Comparison of ENCODE assay signal across 22 cellular contexts in the genomic region with DNA sequence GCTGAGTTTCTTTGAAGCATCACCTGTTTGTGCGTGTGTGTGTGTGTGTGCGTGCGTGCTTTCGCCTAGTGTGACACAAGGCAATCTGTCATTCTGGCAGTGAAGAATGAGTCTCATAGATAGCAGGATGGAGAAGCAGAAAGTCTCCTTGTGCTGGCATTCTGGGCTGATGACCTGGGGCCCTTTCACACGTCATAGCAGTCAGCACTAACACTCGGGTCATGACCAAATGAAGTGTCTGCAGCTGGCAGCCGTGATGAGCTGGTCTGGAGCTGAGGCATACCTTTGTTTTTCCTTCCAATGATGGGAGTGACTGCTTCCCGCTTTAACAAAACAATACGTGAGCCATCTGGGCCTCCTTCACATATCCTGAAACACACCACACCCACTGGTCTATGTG.
A peak's percentile ranks its signal among the peaks of the same experiment; 100 is the strongest.
DNase-seq lines count a peak whose midpoint lies in the region; ATAC-seq and TF ChIP-seq lines count a peak whose summit lies in the region.
"Had no signal": no experiment of that assay in that cellular context is flagged by ENCODE, and none has a peak within 500 bp of the region (broad histone marks: within the 10 kb centered on the region; RNA-seq: fewer than 3 reads in every experiment).

No MANE protein-coding gene starts in this region.

- TF ChIP-seq CTCF in heart left ventricle (IDR thresholded peaks at IDR 0.05) (no peak), esophagus squamous epithelium (IDR thresholded peaks at IDR 0.05) (no peak), type B pancreatic cell (conservative IDR thresholded peaks at IDR 0.05) (no peak), spleen (IDR thresholded peaks at IDR 0.05 in 8 of 11, conservative IDR thresholded peaks at IDR 0.05 in 3 of 11) (no peak)

- peaks cover 0 to 4% (median 0%) of the 10 kb centered on the region in 12 donors for H3K9me3 ChIP-seq in heart left ventricle
- no peaks in the 10 kb centered on the region for H3K9me3 ChIP-seq in esophagus squamous epithelium
- H3K9me3 ChIP-seq in spleen: no peaks in the 10 kb centered on the region
- H3K9me3 ChIP-seq in MG63: no peaks in the 10 kb centered on the region
- H3K9me3 ChIP-seq: SK-N-SH had no signal

- intact Hi-C loops in left cardiac atrium (cut with DNase I): no loop called here
- intact Hi-C loops in heart left ventricle (cut with DNase I): no loop called here
- intact Hi-C loops in esophagus squamous epithelium (cut with DNase I): no loop called here
- intact Hi-C loops in spleen (cut with DNase I; ENCODE audit: low total_unique reads): no loop called here

- H3K4me3 ChIP-seq in heart left ventricle (no peak overlapping the region), esophagus squamous epithelium (no peak overlapping the region), spleen (no peak overlapping the region), MG63 (no peak overlapping the region)

- peak overlapping the region; percentile 93 for H3K27ac Mint-ChIP-seq in type B pancreatic cell
- H3K27ac Mint-ChIP-seq: activated naive CD8-positive, alpha-beta T cell; activated T-cell treated with anti-CD3 and anti-CD28 coated beads, Interleukin-2, amount 50 U/mL, for 72 hours; effector memory CD8-positive, alpha-beta T cell; mesothelial cell of epicardium had no signal

- no peaks in the 10 kb centered on the region for H3K4me1 ChIP-seq in heart left ventricle
- peaks cover 0 to 42% (median 8%) of the 10 kb centered on the region in 3 donors for H3K4me1 ChIP-seq in esophagus squamous epithelium
- H3K4me1 ChIP-seq in spleen: no peaks in the 10 kb centered on the region

- peak overlapping the region; percentile 68 for H3K4me3 Mint-ChIP-seq in type B pancreatic cell
- H3K4me3 Mint-ChIP-seq: activated naive CD8-positive, alpha-beta T cell; activated T-cell treated with anti-CD3 and anti-CD28 coated beads, Interleukin-2, amount 50 U/mL, for 72 hours; effector memory CD8-positive, alpha-beta T cell; mesothelial cell of epicardium had no signal

- H3K9me3 Mint-ChIP-seq in type B pancreatic cell: peaks cover 4% of the 10 kb centered on the region
- H3K9me3 Mint-ChIP-seq: effector memory CD8-positive, alpha-beta T cell had no signal

- H3K27me3 ChIP-seq in heart left ventricle (peaks cover 0 to 6% (median 0%) of the 10 kb centered on the region in 9 donors), esophagus squamous epithelium (no peaks in the 10 kb centered on the region), spleen (replicated peaks in 1 of 7) (peaks cover 0 to 10% (median 0%) of the 10 kb centered on the region in 7 donors), MG63 (no peaks in the 10 kb centered on the region)

- H3K36me3 Mint-ChIP-seq in type B pancreatic cell: no peaks in the 10 kb centered on the region
- H3K36me3 Mint-ChIP-seq: activated naive CD8-positive, alpha-beta T cell had no signal

- DNase-seq in left cardiac atrium (peak; percentile 42), heart left ventricle (no peak), RPMI7951 (ENCODE audit: low read depth) (peak; percentile 68), esophagus squamous epithelium (lab: John Stamatoyannopoulos, UW) (no peak), type B pancreatic cell (ENCODE audit: extremely low spot score, unreplicated experiment) (no peak), spleen (no peak), EL (no peak), MG63 (no peak)
- DNase-seq: activated T-cell treated with anti-CD3 and anti-CD28 coated beads, Interleukin-2, amount 50 U/mL, for 72 hours; C1 segment of cervical spinal cord; effector memory CD8-positive, alpha-beta T cell; hypothalamus; KG1; kidney glomerular epithelial cell; NCI-H1048; NCI-H2029 treated with DMSO at 0.1 percent for 48 hours; SK-N-SH; small intestine; stimulated activated CD4-positive, alpha-beta T cell treated with anti-CD3 and anti-CD28 coated beads, Interleukin-4, amount 100 ng/mL, for 24 hours had no signal

- TF ChIP-seq POLR2A in heart left ventricle (IDR thresholded peaks at IDR 0.05) (no peak), esophagus squamous epithelium (IDR thresholded peaks at IDR 0.05) (no peak), spleen (IDR thresholded peaks at IDR 0.05) (no peak)

- peak; percentile 19 to 74 for ATAC-seq in left cardiac atrium
- no peak for ATAC-seq in heart left ventricle
- ATAC-seq: activated CD4-positive, CD25-positive, alpha-beta regulatory T cell treated with anti-CD3 and anti-CD28 coated beads, Interleukin-2, amount 50 U/mL, for 24 hours; activated T-cell treated with anti-CD3 and anti-CD28 coated beads, Interleukin-2, amount 50 U/mL, for 72 hours; effector memory CD8-positive, alpha-beta T cell had no signal

- H3K36me3 ChIP-seq in heart left ventricle: no peaks in the 10 kb centered on the region
- H3K36me3 ChIP-seq in esophagus squamous epithelium: no peaks in the 10 kb centered on the region
- no peaks in the 10 kb centered on the region for H3K36me3 ChIP-seq in spleen
- H3K36me3 ChIP-seq in MG63: no peaks in the 10 kb centered on the region

- H3K27me3 Mint-ChIP-seq in type B pancreatic cell: peaks cover 10% of the 10 kb centered on the region

- WGBS in heart left ventricle, 4 donors: 71 to 79% (median 75%) methylated on average over 9 of the region's 9 CpGs
- 58 to 65% methylated on average over 9 of the region's 9 CpGs for whole genome bisulfite sequencing in esophagus squamous epithelium, 2 donors
- 68 to 88% (median 81%) methylated on average over 9 of the region's 9 CpGs for WGBS in spleen, 5 donors

- peaks cover 10% of the 10 kb centered on the region for H3K4me1 Mint-ChIP-seq in type B pancreatic cell (ENCODE audit: unreplicated experiment)

- H3K27ac ChIP-seq in heart left ventricle (no peak overlapping the region), esophagus squamous epithelium (peak overlapping the region in 3 of 4 donors; percentile 46 to 80 (median 71)), spleen (no peak overlapping the region)

Comparison
In these comparisons a context has a peak if more than half of its experiments do, and no peak if none do; other contexts are left out.
1. ATAC-seq: peak in left cardiac atrium (2 of 2); none in heart left ventricle (0 of 4).
2. DNase-seq: peak in left cardiac atrium (single experiment) and RPMI7951 (single experiment); none in heart left ventricle (0 of 5), esophagus squamous epithelium (single experiment), type B pancreatic cell (single experiment), spleen (single experiment), EL (single experiment) and MG63 (single experiment).
3. H3K27ac ChIP-seq: peak in esophagus squamous epithelium (3 of 4); none in heart left ventricle (0 of 12) and spleen (0 of 8).